In the genomic region with DNA sequence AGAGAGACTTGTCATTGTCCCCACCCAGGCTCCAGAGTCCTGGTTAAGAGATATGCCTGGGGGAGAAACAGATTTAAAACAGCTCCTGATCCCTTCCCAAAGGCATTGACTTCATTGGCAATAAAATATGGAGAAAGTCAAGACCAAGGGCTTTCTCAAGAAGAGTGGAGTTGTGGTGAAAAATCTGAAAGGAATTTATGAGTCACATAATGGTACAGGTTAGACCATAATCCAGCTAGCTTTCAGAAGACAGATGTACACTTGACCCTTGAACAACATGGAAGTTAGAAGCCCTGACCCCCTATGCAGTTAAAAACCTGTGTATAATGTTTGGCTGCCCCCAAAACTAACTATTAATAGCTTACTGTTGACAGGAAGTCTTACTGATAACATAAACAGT, we compare ENCODE assay signal across 19 cellular contexts.
A peak's percentile ranks its signal among the peaks of the same experiment; 100 is the strongest.
DNase-seq lines count a peak whose midpoint lies in the region; ATAC-seq, FAIRE-seq and TF ChIP-seq lines count a peak whose summit lies in the region.
"Had no signal": no experiment of that assay in that cellular context is flagged by ENCODE, and none has a peak within 500 bp of the region (broad histone marks: within the 10 kb centered on the region; RNA-seq: fewer than 3 reads in every experiment).

No MANE protein-coding gene starts in this region.

- H3K27me3 Mint-ChIP-seq in neural progenitor cell (ENCODE audit: insufficient read depth, low read depth) = peaks cover 2% of the 10 kb centered on the region
- H3K27me3 Mint-ChIP-seq: CD4-positive, alpha-beta T cell had no signal

- no peak for ATAC-seq in PC-3
- peak; percentile 32 for ATAC-seq in foreskin keratinocyte
- no peak for ATAC-seq in GM19452 (IDR thresholded peaks at IDR 0.05; ENCODE audit: unreplicated experiment)
- ATAC-seq: A549, HCT116 had no signal

- H3K79me2 ChIP-seq in PC-3 (ENCODE audit: low read length) = no peaks in the 10 kb centered on the region
- H3K79me2 ChIP-seq in neural progenitor cell (ENCODE audit: low read depth) = no peaks in the 10 kb centered on the region

- H3F3A ChIP-seq in PC-3 (ENCODE audit: low read length, unreplicated experiment) (no peaks in the 10 kb centered on the region), neural progenitor cell (ENCODE audit: low read depth) (no peaks in the 10 kb centered on the region)

- POLR2A ChIA-PET in PC-3 (lab: Charles Lee; ENCODE audit: unreplicated experiment) = no interaction called here

- no peak overlapping the region for H3K9ac ChIP-seq in PC-3 (ENCODE audit: low read length)
- no peak overlapping the region for H3K9ac ChIP-seq in neural progenitor cell

- no peaks in the 10 kb centered on the region for H3K9me3 Mint-ChIP-seq in neural progenitor cell

- no peak overlapping the region for H3K4me3 Mint-ChIP-seq in neural progenitor cell
- H3K4me3 Mint-ChIP-seq: CD4-positive, alpha-beta T cell; HFFc6 had no signal

- BruUV-seq in PC-3 (replicated peaks; lab: Mats Ljungman, UMichigan) = no TSS peak

- H4K20me1 ChIP-seq in PC-3 (ENCODE audit: low read length) = no peaks in the 10 kb centered on the region
- H4K20me1 ChIP-seq in neural progenitor cell (ENCODE audit: low read depth) = no peaks in the 10 kb centered on the region

- H2AFZ ChIP-seq in PC-3 (ENCODE audit: low read length) = no peak overlapping the region
- no peak overlapping the region for H2AFZ ChIP-seq in neural progenitor cell (replicated peaks)

- no peaks in the 10 kb centered on the region for H3K4me1 ChIP-seq in PC-3 (ENCODE audit: insufficient read depth, low read length)
- no peaks in the 10 kb centered on the region for H3K4me1 ChIP-seq in foreskin keratinocyte
- peaks cover 16% of the 10 kb centered on the region for H3K4me1 ChIP-seq in neural progenitor cell
- H3K4me1 ChIP-seq: A549, Caco-2 had no signal

- H3K36me3 Mint-ChIP-seq in neural progenitor cell = no peaks in the 10 kb centered on the region

- no peak for TF ChIP-seq CTCF in PC-3 (conservative IDR thresholded peaks at IDR 0.05; ENCODE audit: low read depth, low read length)
- TF ChIP-seq CTCF in bronchial epithelial cell (IDR thresholded peaks at IDR 0.05; ENCODE audit: insufficient read depth, low read length, severe bottlenecking) = no peak
- TF ChIP-seq CTCF in foreskin keratinocyte (conservative IDR thresholded peaks at IDR 0.05) = no peak
- TF ChIP-seq CTCF in neural progenitor cell (IDR thresholded peaks at IDR 0.05) = no peak

- DNase-seq in PC-3 (peak; percentile 50), bronchial epithelial cell (ENCODE audit: low read depth) (peak; percentile 23), foreskin keratinocyte (no peak), NCI-H1436 treated with DMSO at 0.1 percent for 48 hours (lab: John Stamatoyannopoulos, UW) (no peak), neural progenitor cell (ENCODE audit: low spot score) (no peak)
- DNase-seq: AML-193; Caco-2; CD4-positive, alpha-beta T cell; GDM1; GOT3; H7; HFFc6 had no signal

- peaks cover 14% of the 10 kb centered on the region for H3K4me1 Mint-ChIP-seq in neural progenitor cell

- H3K4me2 ChIP-seq in PC-3 (ENCODE audit: low read length) = no peak overlapping the region
- H3K4me2 ChIP-seq in neural progenitor cell = no peak overlapping the region
- H3K4me2 ChIP-seq: A549 had no signal

- H3K27me3 ChIP-seq in PC-3 (ENCODE audit: low read length) (no peaks in the 10 kb centered on the region), bronchial epithelial cell (ENCODE audit: control insufficient read depth, insufficient read depth, low read length) (no peaks in the 10 kb centered on the region), foreskin keratinocyte (no peaks in the 10 kb centered on the region), neural progenitor cell (no peaks in the 10 kb centered on the region)

- H3K27ac ChIP-seq in PC-3 (ENCODE audit: low read length) (no peak overlapping the region), foreskin keratinocyte (no peak overlapping the region), neural progenitor cell (no peak overlapping the region)
- H3K27ac ChIP-seq: A549, C4-2B had no signal

- intact Hi-C loops in PC-3 (cut with micrococcal nuclease) = no loop called here

- no peak overlapping the region for H3K27ac Mint-ChIP-seq in neural progenitor cell
- H3K27ac Mint-ChIP-seq: CD4-positive, alpha-beta T cell; HFFc6 had no signal

- H3K36me3 ChIP-seq in PC-3 (ENCODE audit: low read depth, low read length) (no peaks in the 10 kb centered on the region), bronchial epithelial cell (ENCODE audit: control insufficient read depth, insufficient read depth, low read length) (no peaks in the 10 kb centered on the region), neural progenitor cell (no peaks in the 10 kb centered on the region)

- CTCF ChIA-PET in PC-3 (lab: Charles Lee) = no interaction called here

- no peaks in the 10 kb centered on the region for H3K9me2 ChIP-seq in PC-3 (replicated peaks; ENCODE audit: low read length)

- H3K4me3 ChIP-seq in PC-3 (ENCODE audit: low read length) (no peak overlapping the region), bronchial epithelial cell (ENCODE audit: low read depth, low read length) (no peak overlapping the region), neural progenitor cell (no peak overlapping the region)
- H3K4me3 ChIP-seq: A549 had no signal

- H3K9me3 ChIP-seq in PC-3 (ENCODE audit: low read length) (no peaks in the 10 kb centered on the region), neural progenitor cell (ENCODE audit: low read depth) (no peaks in the 10 kb centered on the region)
- H3K9me3 ChIP-seq: Caco-2 had no signal

- no peak for FAIRE-seq in bronchial epithelial cell (lab: Jason Lieb, UNC)
- FAIRE-seq: A549, D721Med, GM12892, GM18507 had no signal

Comparison
In these comparisons a context has a peak if more than half of its experiments do, and no peak if none do; other contexts are left out.
1. DNase-seq: peak in PC-3 (single experiment) and bronchial epithelial cell (single experiment); none in foreskin keratinocyte (0 of 2), NCI-H1436 treated with DMSO at 0.1 percent for 48 hours (single experiment) and neural progenitor cell (single experiment).